In genomic region chr2:112174383-112174782, GRCh38 we compare ENCODE assay signal across 1 cellular context.
TF ChIP-seq lines count a peak whose summit lies in the region.

No MANE protein-coding gene starts in this region.

TF ChIP-seq in GM23338, 12 proteins besides CTCF, POLR2A, EP300 and RAD21 (continued from another document):
- TF ChIP-seq ZNF462 (CRISPR knock-in tag; IDR thresholded peaks at IDR 0.05) (no peak), POLR2AphosphoS5 (IDR thresholded peaks at IDR 0.05; ENCODE audit: low read depth) (no peak), CREB1 (CRISPR knock-in tag; IDR thresholded peaks at IDR 0.05; ENCODE audit: low read depth) (no peak), ZNF114 (CRISPR knock-in tag; IDR thresholded peaks at IDR 0.05) (no peak), ETS1 (IDR thresholded peaks at IDR 0.05) (no peak), NANOG (IDR thresholded peaks at IDR 0.05; ENCODE audit: borderline replicate concordance) (no peak), JUNB (IDR thresholded peaks at IDR 0.05; ENCODE audit: unreplicated experiment) (no peak), EZH2 (IDR thresholded peaks at IDR 0.05; ENCODE audit: low read depth, unreplicated experiment) (no peak), EZH2phosphoT487 (IDR thresholded peaks at IDR 0.05; ENCODE audit: unreplicated experiment) (no peak), REST (IDR thresholded peaks at IDR 0.05; ENCODE audit: unreplicated experiment) (no peak)
TF ChIP-seq in GM23338: peak in this region for 0.
